1 cellular context compared by ENCODE assay signal in the genomic region with DNA sequence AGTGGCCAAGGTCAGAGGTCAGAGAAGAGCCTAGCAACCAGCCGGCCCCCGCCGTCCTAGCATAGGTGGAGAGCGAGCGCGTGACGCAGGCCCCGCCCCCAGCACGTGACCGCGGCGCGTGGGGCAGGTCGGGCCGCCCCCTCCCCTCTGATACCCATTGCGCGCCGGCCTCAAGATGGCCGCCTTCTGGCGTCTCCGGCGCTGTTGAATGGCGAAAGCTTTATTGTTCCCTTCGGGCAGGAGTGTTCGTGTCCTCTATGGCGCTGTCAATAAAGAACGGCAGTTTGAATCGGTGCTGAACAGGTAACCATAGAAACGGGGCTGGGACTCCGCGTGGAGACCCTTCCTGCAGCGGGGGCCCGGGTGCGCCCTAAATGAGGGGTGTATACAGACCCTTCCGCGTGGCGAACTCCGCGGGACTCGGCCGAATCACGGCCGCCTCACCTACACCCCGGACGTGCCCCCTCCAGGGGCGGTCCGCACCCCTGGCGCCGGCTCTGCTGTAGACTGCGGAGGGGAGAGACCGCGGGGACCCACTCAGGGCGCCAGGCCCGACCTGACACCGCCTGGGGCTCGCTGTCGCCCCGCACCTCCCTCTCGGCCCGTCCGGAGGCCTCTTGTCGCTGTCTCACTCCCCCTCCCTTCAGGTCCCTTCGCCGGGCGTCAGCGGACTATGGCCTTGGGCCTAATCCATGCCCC.
TF ChIP-seq lines count a peak whose summit lies in the region.

A gene with protein sequence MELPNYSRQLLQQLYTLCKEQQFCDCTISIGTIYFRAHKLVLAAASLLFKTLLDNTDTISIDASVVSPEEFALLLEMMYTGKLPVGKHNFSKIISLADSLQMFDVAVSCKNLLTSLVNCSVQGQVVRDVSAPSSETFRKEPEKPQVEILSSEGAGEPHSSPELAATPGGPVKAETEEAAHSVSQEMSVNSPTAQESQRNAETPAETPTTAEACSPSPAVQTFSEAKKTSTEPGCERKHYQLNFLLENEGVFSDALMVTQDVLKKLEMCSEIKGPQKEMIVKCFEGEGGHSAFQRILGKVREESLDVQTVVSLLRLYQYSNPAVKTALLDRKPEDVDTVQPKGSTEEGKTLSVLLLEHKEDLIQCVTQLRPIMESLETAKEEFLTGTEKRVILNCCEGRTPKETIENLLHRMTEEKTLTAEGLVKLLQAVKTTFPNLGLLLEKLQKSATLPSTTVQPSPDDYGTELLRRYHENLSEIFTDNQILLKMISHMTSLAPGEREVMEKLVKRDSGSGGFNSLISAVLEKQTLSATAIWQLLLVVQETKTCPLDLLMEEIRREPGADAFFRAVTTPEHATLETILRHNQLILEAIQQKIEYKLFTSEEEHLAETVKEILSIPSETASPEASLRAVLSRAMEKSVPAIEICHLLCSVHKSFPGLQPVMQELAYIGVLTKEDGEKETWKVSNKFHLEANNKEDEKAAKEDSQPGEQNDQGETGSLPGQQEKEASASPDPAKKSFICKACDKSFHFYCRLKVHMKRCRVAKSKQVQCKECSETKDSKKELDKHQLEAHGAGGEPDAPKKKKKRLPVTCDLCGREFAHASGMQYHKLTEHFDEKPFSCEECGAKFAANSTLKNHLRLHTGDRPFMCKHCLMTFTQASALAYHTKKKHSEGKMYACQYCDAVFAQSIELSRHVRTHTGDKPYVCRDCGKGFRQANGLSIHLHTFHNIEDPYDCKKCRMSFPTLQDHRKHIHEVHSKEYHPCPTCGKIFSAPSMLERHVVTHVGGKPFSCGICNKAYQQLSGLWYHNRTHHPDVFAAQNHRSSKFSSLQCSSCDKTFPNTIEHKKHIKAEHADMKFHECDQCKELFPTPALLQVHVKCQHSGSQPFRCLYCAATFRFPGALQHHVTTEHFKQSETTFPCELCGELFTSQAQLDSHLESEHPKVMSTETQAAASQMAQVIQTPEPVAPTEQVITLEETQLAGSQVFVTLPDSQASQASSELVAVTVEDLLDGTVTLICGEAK (plus strand): TSS at position 150 of the 699 bp plus-strand sequence. CDS start 38,098 bp downstream, outside the sequence.

TF ChIP-seq in HepG2, 621 proteins besides CTCF, POLR2A, EP300 and RAD21 (continued from another document and continues in another):
- TF ChIP-seq, protein P1, sequence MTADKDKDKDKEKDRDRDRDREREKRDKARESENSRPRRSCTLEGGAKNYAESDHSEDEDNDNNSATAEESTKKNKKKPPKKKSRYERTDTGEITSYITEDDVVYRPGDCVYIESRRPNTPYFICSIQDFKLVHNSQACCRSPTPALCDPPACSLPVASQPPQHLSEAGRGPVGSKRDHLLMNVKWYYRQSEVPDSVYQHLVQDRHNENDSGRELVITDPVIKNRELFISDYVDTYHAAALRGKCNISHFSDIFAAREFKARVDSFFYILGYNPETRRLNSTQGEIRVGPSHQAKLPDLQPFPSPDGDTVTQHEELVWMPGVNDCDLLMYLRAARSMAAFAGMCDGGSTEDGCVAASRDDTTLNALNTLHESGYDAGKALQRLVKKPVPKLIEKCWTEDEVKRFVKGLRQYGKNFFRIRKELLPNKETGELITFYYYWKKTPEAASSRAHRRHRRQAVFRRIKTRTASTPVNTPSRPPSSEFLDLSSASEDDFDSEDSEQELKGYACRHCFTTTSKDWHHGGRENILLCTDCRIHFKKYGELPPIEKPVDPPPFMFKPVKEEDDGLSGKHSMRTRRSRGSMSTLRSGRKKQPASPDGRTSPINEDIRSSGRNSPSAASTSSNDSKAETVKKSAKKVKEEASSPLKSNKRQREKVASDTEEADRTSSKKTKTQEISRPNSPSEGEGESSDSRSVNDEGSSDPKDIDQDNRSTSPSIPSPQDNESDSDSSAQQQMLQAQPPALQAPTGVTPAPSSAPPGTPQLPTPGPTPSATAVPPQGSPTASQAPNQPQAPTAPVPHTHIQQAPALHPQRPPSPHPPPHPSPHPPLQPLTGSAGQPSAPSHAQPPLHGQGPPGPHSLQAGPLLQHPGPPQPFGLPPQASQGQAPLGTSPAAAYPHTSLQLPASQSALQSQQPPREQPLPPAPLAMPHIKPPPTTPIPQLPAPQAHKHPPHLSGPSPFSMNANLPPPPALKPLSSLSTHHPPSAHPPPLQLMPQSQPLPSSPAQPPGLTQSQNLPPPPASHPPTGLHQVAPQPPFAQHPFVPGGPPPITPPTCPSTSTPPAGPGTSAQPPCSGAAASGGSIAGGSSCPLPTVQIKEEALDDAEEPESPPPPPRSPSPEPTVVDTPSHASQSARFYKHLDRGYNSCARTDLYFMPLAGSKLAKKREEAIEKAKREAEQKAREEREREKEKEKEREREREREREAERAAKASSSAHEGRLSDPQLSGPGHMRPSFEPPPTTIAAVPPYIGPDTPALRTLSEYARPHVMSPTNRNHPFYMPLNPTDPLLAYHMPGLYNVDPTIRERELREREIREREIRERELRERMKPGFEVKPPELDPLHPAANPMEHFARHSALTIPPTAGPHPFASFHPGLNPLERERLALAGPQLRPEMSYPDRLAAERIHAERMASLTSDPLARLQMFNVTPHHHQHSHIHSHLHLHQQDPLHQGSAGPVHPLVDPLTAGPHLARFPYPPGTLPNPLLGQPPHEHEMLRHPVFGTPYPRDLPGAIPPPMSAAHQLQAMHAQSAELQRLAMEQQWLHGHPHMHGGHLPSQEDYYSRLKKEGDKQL (CRISPR knock-in tag; IDR thresholded peaks at IDR 0.05; ENCODE audit: low read depth): peak; percentile 44; the same call in 1 of the 2 replicates
- 0 out of 2 replicates have a peak, but pooled peaks have one; percentile 4 for TF ChIP-seq ZSCAN22 (CRISPR knock-in tag; IDR thresholded peaks at IDR 0.05)
- no peak for TF ChIP-seq ZNF180 (CRISPR knock-in tag; IDR thresholded peaks at IDR 0.05; ENCODE audit: borderline replicate concordance, low read depth)
- no peak for TF ChIP-seq NONO (IDR thresholded peaks at IDR 0.05)
- peak; percentile 90 for TF ChIP-seq NONO (CRISPR knock-in tag; conservative IDR thresholded peaks at IDR 0.05)
- peak; percentile 20; the same call in 1 of the 2 replicates for TF ChIP-seq ZFP90 (CRISPR knock-in tag; IDR thresholded peaks at IDR 0.05; ENCODE audit: borderline replicate concordance)
- TF ChIP-seq ZNF766 (CRISPR knock-in tag; IDR thresholded peaks at IDR 0.05; ENCODE audit: borderline replicate concordance): 0 out of 2 replicates have a peak, but pooled peaks have one; percentile 20
- no peak; the same call in 1 of the 2 replicates for TF ChIP-seq ZNF232 (CRISPR knock-in tag; IDR thresholded peaks at IDR 0.05; ENCODE audit: borderline replicate concordance)
- TF ChIP-seq JUN (CRISPR knock-in tag; IDR thresholded peaks at IDR 0.05): peak; percentile 60
- peak; percentile 52 for TF ChIP-seq POLR2G (IDR thresholded peaks at IDR 0.05; ENCODE audit: low read depth, low read length)
- TF ChIP-seq ZNF775 (CRISPR knock-in tag; IDR thresholded peaks at IDR 0.05; ENCODE audit: borderline replicate concordance): 0 out of 2 replicates have a peak, but pooled peaks have one; percentile 24
- peak; percentile 70; the same call in 1 of the 2 replicates for TF ChIP-seq FOSL2 (CRISPR knock-in tag; IDR thresholded peaks at IDR 0.05)
- peak; percentile 80 for TF ChIP-seq ZNF605 (CRISPR knock-in tag; IDR thresholded peaks at IDR 0.05)
- TF ChIP-seq, protein P2, sequence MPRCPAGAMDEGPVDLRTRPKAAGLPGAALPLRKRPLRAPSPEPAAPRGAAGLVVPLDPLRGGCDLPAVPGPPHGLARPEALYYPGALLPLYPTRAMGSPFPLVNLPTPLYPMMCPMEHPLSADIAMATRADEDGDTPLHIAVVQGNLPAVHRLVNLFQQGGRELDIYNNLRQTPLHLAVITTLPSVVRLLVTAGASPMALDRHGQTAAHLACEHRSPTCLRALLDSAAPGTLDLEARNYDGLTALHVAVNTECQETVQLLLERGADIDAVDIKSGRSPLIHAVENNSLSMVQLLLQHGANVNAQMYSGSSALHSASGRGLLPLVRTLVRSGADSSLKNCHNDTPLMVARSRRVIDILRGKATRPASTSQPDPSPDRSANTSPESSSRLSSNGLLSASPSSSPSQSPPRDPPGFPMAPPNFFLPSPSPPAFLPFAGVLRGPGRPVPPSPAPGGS (CRISPR knock-in tag; IDR thresholded peaks at IDR 0.05): no peak
- no peak for TF ChIP-seq JUNB (CRISPR knock-in tag; IDR thresholded peaks at IDR 0.05; ENCODE audit: borderline replicate concordance)
- peak; percentile 81 for TF ChIP-seq KDM5B (CRISPR knock-in tag; IDR thresholded peaks at IDR 0.05; ENCODE audit: borderline replicate concordance)
- TF ChIP-seq, protein P3, sequence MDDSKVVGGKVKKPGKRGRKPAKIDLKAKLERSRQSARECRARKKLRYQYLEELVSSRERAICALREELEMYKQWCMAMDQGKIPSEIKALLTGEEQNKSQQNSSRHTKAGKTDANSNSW (CRISPR knock-in tag; IDR thresholded peaks at IDR 0.05; ENCODE audit: borderline replicate concordance): no peak; the same call in 1 of the 2 replicates
- TF ChIP-seq FOXK2 (IDR thresholded peaks at IDR 0.05): peak; percentile 44; the same call in 1 of the 2 replicates
- TF ChIP-seq, protein P4, sequence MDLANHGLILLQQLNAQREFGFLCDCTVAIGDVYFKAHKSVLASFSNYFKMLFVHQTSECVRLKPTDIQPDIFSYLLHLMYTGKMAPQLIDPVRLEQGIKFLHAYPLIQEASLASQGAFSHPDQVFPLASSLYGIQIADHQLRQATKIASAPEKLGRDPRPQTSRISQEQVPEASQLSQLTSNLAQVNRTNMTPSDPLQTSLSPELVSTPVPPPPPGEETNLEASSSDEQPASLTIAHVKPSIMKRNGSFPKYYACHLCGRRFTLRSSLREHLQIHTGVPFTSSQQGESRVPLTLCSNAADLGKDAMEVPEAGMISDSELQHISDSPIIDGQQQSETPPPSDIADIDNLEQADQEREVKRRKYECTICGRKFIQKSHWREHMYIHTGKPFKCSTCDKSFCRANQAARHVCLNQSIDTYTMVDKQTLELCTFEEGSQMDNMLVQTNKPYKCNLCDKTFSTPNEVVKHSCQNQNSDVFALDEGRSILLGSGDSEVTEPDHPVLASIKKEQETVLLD (CRISPR knock-in tag; IDR thresholded peaks at IDR 0.05; ENCODE audit: low read depth): peak; percentile 91
- peak; percentile 85 for TF ChIP-seq ZNF709 (CRISPR knock-in tag; IDR thresholded peaks at IDR 0.05)
- TF ChIP-seq ZFY (CRISPR knock-in tag; IDR thresholded peaks at IDR 0.05): peak; percentile 93
- TF ChIP-seq, protein P5, sequence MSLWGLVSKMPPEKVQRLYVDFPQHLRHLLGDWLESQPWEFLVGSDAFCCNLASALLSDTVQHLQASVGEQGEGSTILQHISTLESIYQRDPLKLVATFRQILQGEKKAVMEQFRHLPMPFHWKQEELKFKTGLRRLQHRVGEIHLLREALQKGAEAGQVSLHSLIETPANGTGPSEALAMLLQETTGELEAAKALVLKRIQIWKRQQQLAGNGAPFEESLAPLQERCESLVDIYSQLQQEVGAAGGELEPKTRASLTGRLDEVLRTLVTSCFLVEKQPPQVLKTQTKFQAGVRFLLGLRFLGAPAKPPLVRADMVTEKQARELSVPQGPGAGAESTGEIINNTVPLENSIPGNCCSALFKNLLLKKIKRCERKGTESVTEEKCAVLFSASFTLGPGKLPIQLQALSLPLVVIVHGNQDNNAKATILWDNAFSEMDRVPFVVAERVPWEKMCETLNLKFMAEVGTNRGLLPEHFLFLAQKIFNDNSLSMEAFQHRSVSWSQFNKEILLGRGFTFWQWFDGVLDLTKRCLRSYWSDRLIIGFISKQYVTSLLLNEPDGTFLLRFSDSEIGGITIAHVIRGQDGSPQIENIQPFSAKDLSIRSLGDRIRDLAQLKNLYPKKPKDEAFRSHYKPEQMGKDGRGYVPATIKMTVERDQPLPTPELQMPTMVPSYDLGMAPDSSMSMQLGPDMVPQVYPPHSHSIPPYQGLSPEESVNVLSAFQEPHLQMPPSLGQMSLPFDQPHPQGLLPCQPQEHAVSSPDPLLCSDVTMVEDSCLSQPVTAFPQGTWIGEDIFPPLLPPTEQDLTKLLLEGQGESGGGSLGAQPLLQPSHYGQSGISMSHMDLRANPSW (CRISPR knock-in tag; IDR thresholded peaks at IDR 0.05; ENCODE audit: borderline replicate concordance): no peak
- no peak for TF ChIP-seq PCBP1 (IDR thresholded peaks at IDR 0.05; ENCODE audit: borderline replicate concordance, low read depth, low read length)
- TF ChIP-seq TBX2 (CRISPR knock-in tag; IDR thresholded peaks at IDR 0.05; ENCODE audit: borderline replicate concordance): peak; percentile 82; the same call in 1 of the 2 replicates
- 0 out of 2 replicates have a peak, but pooled peaks have one; percentile 75 for TF ChIP-seq ZNF235 (CRISPR knock-in tag; IDR thresholded peaks at IDR 0.05; ENCODE audit: borderline replicate concordance)
- TF ChIP-seq ZNF564 (CRISPR knock-in tag; IDR thresholded peaks at IDR 0.05): peak; percentile 49; the same call in 1 of the 2 replicates
- TF ChIP-seq, protein P6, sequence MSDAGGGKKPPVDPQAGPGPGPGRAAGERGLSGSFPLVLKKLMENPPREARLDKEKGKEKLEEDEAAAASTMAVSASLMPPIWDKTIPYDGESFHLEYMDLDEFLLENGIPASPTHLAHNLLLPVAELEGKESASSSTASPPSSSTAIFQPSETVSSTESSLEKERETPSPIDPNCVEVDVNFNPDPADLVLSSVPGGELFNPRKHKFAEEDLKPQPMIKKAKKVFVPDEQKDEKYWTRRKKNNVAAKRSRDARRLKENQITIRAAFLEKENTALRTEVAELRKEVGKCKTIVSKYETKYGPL (CRISPR knock-in tag; IDR thresholded peaks at IDR 0.05): 0 out of 2 replicates have a peak, but pooled peaks have one; percentile 47
- TF ChIP-seq MYNN (CRISPR knock-in tag; IDR thresholded peaks at IDR 0.05; ENCODE audit: low read depth): no peak
- no peak for TF ChIP-seq ZNF335 (CRISPR knock-in tag; IDR thresholded peaks at IDR 0.05)
- TF ChIP-seq SATB2 (CRISPR knock-in tag; IDR thresholded peaks at IDR 0.05): no peak
- TF ChIP-seq, protein P7, sequence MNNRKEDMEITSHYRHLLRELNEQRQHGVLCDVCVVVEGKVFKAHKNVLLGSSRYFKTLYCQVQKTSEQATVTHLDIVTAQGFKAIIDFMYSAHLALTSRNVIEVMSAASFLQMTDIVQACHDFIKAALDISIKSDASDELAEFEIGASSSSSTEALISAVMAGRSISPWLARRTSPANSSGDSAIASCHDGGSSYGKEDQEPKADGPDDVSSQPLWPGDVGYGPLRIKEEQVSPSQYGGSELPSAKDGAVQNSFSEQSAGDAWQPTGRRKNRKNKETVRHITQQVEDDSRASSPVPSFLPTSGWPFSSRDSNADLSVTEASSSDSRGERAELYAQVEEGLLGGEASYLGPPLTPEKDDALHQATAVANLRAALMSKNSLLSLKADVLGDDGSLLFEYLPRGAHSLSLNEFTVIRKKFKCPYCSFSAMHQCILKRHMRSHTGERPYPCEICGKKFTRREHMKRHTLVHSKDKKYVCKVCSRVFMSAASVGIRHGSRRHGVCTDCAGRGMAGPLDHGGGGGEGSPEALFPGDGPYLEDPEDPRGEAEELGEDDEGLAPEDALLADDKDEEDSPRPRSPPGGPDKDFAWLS (CRISPR knock-in tag; IDR thresholded peaks at IDR 0.05; ENCODE audit: borderline replicate concordance): no peak; the same call in 1 of the 2 replicates
- TF ChIP-seq SRSF9 (IDR thresholded peaks at IDR 0.05; ENCODE audit: borderline replicate concordance, insufficient read depth, low read depth, low read length, poor library complexity, severe bottlenecking): no peak
- TF ChIP-seq ZNF788 (CRISPR knock-in tag; IDR thresholded peaks at IDR 0.05; ENCODE audit: borderline replicate concordance): peak; percentile 86; the same call in 1 of the 2 replicates
- no peak for TF ChIP-seq ZNF747 (CRISPR knock-in tag; IDR thresholded peaks at IDR 0.05; ENCODE audit: borderline replicate concordance)
- TF ChIP-seq, protein P8, sequence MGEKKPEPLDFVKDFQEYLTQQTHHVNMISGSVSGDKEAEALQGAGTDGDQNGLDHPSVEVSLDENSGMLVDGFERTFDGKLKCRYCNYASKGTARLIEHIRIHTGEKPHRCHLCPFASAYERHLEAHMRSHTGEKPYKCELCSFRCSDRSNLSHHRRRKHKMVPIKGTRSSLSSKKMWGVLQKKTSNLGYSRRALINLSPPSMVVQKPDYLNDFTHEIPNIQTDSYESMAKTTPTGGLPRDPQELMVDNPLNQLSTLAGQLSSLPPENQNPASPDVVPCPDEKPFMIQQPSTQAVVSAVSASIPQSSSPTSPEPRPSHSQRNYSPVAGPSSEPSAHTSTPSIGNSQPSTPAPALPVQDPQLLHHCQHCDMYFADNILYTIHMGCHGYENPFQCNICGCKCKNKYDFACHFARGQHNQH (CRISPR knock-in tag; IDR thresholded peaks at IDR 0.05): peak; percentile 97
- TF ChIP-seq HOXA3 (CRISPR knock-in tag; IDR thresholded peaks at IDR 0.05): peak; percentile 100
